13 cellular contexts compared by ENCODE assay signal in genomic region chr13:72983085-72983768, GRCh38.
DNase-seq lines count a peak whose midpoint lies in the region; ATAC-seq and TF ChIP-seq lines count a peak whose summit lies in the region.
"Had no signal": no experiment of that assay in that cellular context is flagged by ENCODE, and none has a peak within 500 bp of the region (broad histone marks: within the 10 kb centered on the region; RNA-seq: fewer than 3 reads in every experiment).

No MANE protein-coding gene starts in this region.

- H3K27me3 ChIP-seq in kidney epithelial cell (ENCODE audit: control insufficient read depth, insufficient read depth, low read length), result no peaks in the 10 kb centered on the region
- no peaks in the 10 kb centered on the region for H3K27me3 ChIP-seq in stomach
- H3K27me3 ChIP-seq: right atrium auricular region had no signal

- TF ChIP-seq EP300 in stomach (IDR thresholded peaks at IDR 0.05), result no peak

- intact Hi-C loops in stomach (cut with DNase I; ENCODE audit: low total_unique reads), result no loop called here

- in situ Hi-C loops in astrocyte of the spinal cord (cut with HindIII; ENCODE audit: low sequenced_read_pairs), result no loop called here

- no peaks in the 10 kb centered on the region for H3K36me3 ChIP-seq in kidney epithelial cell (ENCODE audit: control insufficient read depth, insufficient read depth, low read length)
- peaks cover 0 to 4% (median 0%) of the 10 kb centered on the region in 4 donors for H3K36me3 ChIP-seq in stomach
- H3K36me3 ChIP-seq: right atrium auricular region had no signal

- H3K4me3 ChIP-seq in astrocyte of the spinal cord (ENCODE audit: low read depth, low read length) (no peak overlapping the region), kidney epithelial cell (ENCODE audit: low read depth, low read length) (no peak overlapping the region), stomach (no peak overlapping the region)
- H3K4me3 ChIP-seq: PC-9, right atrium auricular region had no signal

- H3K4me1 ChIP-seq in stomach, result peaks cover 0 to 7% (median 1%) of the 10 kb centered on the region in 4 donors
- H3K4me1 ChIP-seq: right atrium auricular region had no signal

- no peak for TF ChIP-seq POLR2A in stomach (IDR thresholded peaks at IDR 0.05)

- DNase-seq in H4 (ENCODE audit: low spot score), result peak; percentile 27
- peak; percentile 58 for DNase-seq in astrocyte of the spinal cord (ENCODE audit: low read depth, low spot score)
- peak; percentile 69 for DNase-seq in kidney epithelial cell (ENCODE audit: low read depth)
- peak; percentile 34 for DNase-seq in stomach
- no peak for DNase-seq in germinal center (ENCODE audit: low spot score)
- no peak for DNase-seq in NCI-H2107 treated with DMSO at 0.1 percent for 48 hours (lab: John Stamatoyannopoulos, UW; ENCODE audit: unreplicated experiment)
- DNase-seq: activated effector memory CD4-positive, alpha-beta T cell treated with anti-CD3 and anti-CD28 coated beads, Interleukin-2, amount 50 U/mL, for 16 hours; NCI-H2081 treated with DMSO at 0.1 percent for 48 hours; PC-9 had no signal

- H3K9me3 ChIP-seq in stomach, result no peaks in the 10 kb centered on the region
- H3K9me3 ChIP-seq: right atrium auricular region had no signal

- no peak for TF ChIP-seq CTCF in astrocyte of the spinal cord (IDR thresholded peaks at IDR 0.05; ENCODE audit: low read depth, low read length)
- TF ChIP-seq CTCF in kidney epithelial cell (IDR thresholded peaks at IDR 0.05; ENCODE audit: insufficient read depth, low read length, poor library complexity, severe bottlenecking), result no peak
- no peak for TF ChIP-seq CTCF in stomach (IDR thresholded peaks at IDR 0.05)

- ATAC-seq in GM21447 (IDR thresholded peaks at IDR 0.05; ENCODE audit: unreplicated experiment) (no peak), GM21786 (IDR thresholded peaks at IDR 0.05; ENCODE audit: unreplicated experiment) (no peak)

- peak overlapping the region in 3 of 5 donors; percentile 38 to 70 (median 48) for H3K27ac ChIP-seq in stomach
- H3K27ac ChIP-seq: PC-9, right atrium auricular region, VCaP had no signal

- 45 to 70% (median 53%) methylated on average over 5 of the region's 5 CpGs for WGBS in stomach, 5 donors

Comparison
In these comparisons a context has a peak if more than half of its experiments do, and no peak if none do; other contexts are left out.
1. DNase-seq: peak in H4 (single experiment), astrocyte of the spinal cord (single experiment), kidney epithelial cell (single experiment) and stomach (single experiment); none in germinal center (single experiment) and NCI-H2107 treated with DMSO at 0.1 percent for 48 hours (single experiment).